8 cellular contexts compared by ENCODE assay signal in the genomic region with DNA sequence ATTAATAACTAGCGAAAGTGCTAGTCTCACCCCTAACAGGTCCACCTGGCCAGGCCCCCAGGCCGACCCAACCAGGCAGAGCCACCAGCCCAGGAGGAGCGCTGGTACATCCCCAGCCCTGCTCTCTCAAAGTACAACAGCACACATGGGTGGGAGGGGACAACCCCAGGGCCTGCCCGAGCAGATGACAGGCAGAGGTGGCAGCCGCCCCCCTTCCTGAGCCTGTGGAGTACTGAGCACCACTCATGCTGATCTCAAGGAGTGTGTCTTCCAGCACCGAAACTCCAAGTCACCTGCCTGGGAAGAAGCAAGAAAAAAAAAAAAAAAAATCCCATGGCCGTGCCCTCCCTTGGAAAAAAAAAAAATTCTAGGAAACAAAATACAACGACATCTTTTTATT.
DNase-seq lines count a peak whose midpoint lies in the region; ATAC-seq and TF ChIP-seq lines count a peak whose summit lies in the region.
"Had no signal": no experiment of that assay in that cellular context is flagged by ENCODE, and none has a peak within 500 bp of the region (broad histone marks: within the 10 kb centered on the region; RNA-seq: fewer than 3 reads in every experiment).

No MANE protein-coding gene starts in this region.

- CTCF ChIA-PET in RWPE1 (lab: Yijun Ruan, JAX): no interaction called here

- POLR2A ChIA-PET in RWPE1 (lab: Yijun Ruan, JAX; ENCODE audit: low non-redundant PET): no interaction called here

- no peak for TF ChIP-seq CTCF in GM12865 (IDR thresholded peaks at IDR 0.05; ENCODE audit: insufficient read depth, low read depth, low read length, missing control alignments)
- TF ChIP-seq CTCF in RWPE1 (conservative IDR thresholded peaks at IDR 0.05; ENCODE audit: low read depth): no peak

- H3K4me3 ChIP-seq in GM12865 (ENCODE audit: low read depth, low read length): no peak overlapping the region
- H3K4me3 ChIP-seq: SK-N-MC had no signal

- peak; percentile 57 for ATAC-seq in GM19463 (IDR thresholded peaks at IDR 0.05; ENCODE audit: unreplicated experiment)

- peak; percentile 18 for DNase-seq in GM12865 (ENCODE audit: low read depth)
- peak; percentile 73 for DNase-seq in activated CD8-positive, alpha-beta memory T cell treated with anti-CD3 and anti-CD28 coated beads, Interleukin-2, amount 50 U/mL, for 48 hours
- peak; percentile 4 to 42 for DNase-seq in stimulated activated CD4-positive, alpha-beta T cell treated with anti-CD3 and anti-CD28 coated beads, Interleukin-1b, Interleukin-23, amount 100 ng/mL, for 4 hours (ENCODE audit: low read depth in 2 of 2)
- no peak for DNase-seq in RWPE1 (ENCODE audit: low spot score)
- no peak for DNase-seq in HCEC 1CT
- no peak for DNase-seq in AG08395 (ENCODE audit: low spot score)

- H3K27ac ChIP-seq in RWPE1: no peak overlapping the region
- H3K27ac ChIP-seq: SK-N-MC had no signal

Comparison
In these comparisons a context has a peak if more than half of its experiments do, and no peak if none do; other contexts are left out.
1. DNase-seq: peak in GM12865 (single experiment), activated CD8-positive, alpha-beta memory T cell treated with anti-CD3 and anti-CD28 coated beads, Interleukin-2, amount 50 U/mL, for 48 hours (single experiment) and stimulated activated CD4-positive, alpha-beta T cell treated with anti-CD3 and anti-CD28 coated beads, Interleukin-1b, Interleukin-23, amount 100 ng/mL, for 4 hours (2 of 2); none in RWPE1 (single experiment), HCEC 1CT (single experiment) and AG08395 (single experiment).